10 cellular contexts compared by ENCODE assay signal in the genomic region with DNA sequence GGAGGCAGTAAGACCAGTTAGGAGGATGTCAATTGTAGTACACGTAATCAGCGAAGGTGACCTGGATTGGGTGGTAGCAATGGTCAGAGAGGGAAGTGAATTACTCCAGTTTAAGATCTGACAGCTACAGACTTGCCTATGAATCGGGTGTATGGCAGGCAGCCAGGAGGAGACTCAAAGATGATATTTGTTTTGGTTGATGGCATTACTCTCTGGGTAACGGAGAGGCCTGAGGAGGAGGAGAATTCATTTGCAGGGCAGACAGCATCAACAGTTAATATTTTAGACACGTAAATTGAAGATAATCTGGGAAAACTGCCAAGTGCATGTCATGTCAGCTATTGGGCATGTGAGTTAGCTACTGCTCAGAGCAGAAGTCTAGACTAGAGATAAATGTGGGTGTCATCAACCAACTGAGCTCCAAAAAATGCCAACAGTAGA.
A peak's percentile ranks its signal among the peaks of the same experiment; 100 is the strongest.
DNase-seq lines count a peak whose midpoint lies in the region; ATAC-seq and TF ChIP-seq lines count a peak whose summit lies in the region.
"Had no signal": no experiment of that assay in that cellular context is flagged by ENCODE, and none has a peak within 500 bp of the region (broad histone marks: within the 10 kb centered on the region; RNA-seq: fewer than 3 reads in every experiment).

No MANE protein-coding gene starts in this region.

- TF ChIP-seq CTCF in foreskin fibroblast (IDR thresholded peaks at IDR 0.05; ENCODE audit: low read depth, low read length), result no peak

- ATAC-seq in HG03039 (IDR thresholded peaks at IDR 0.05; ENCODE audit: unreplicated experiment) (no peak), GM19467 (IDR thresholded peaks at IDR 0.05; ENCODE audit: unreplicated experiment) (no peak)
- ATAC-seq: mucosa of descending colon had no signal

- DNase-seq in HPDE6-E6E7 (ENCODE audit: extremely low spot score) (peak; percentile 8), RPMI8226 (peak; percentile 3), foreskin fibroblast (peak; percentile 20 to 60), skeletal muscle cell (ENCODE audit: low read depth) (peak; percentile 37), GOT3 (lab: John Stamatoyannopoulos, UW) (no peak)
- DNase-seq: activated CD8-positive, alpha-beta memory T cell treated with anti-CD3 and anti-CD28 coated beads, Interleukin-2, amount 50 U/mL, for 48 hours; mucosa of descending colon had no signal

- H3K4me3 ChIP-seq in foreskin fibroblast (ENCODE audit: low read depth in 1 of 2, low read length in 2 of 2) (no peak overlapping the region), skeletal muscle cell (ENCODE audit: low read depth, low read length) (no peak overlapping the region)
- H3K4me3 ChIP-seq: cardiac muscle cell, mucosa of descending colon had no signal
